In the genomic region with DNA sequence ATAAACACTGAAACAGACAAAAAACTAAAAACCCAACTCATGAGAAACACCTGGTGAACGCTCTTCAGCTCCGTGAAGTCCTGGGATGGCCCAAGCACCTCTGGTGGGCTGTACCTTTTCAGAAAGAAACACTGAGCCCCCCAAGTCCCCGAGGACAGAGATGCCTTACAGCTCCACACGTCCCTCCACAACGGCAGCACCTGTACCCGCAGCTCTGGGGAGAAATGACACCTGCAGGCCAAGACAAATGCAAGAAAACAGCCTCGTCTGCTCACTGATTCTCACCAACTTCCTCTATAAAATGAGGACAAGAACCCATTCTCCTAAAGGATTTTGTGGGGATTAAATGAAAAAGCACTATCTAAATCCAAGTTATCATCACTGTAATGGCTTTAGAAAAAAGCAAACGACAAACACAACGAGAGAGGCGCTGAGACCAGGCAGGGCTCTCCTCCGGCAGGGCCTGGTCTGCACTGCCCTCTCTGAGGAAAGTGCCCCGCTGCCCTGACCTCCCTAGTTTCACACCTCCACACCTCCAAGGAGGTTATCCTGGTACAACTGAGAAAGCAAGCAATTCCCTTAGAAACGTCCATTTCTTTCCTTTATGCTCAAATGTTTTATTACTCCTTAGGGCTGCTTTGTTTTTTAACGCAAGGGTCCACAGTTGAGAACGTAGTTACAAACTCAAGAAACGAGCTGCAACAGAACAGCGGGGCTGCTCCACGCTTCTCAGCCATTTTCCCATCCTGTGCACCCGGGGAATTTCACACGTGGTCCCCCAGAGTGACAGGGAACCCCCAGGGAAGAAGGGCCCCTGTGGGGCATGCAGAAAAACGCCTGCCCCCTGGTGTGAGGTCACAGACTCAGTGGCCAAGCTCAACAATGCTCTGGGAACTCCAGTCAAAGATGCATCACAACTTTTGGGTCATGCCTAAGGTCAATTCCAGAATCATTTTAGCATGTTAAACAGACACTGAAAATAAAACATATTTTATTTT, we compare ENCODE assay signal across 12 cellular contexts.
A peak's percentile ranks its signal among the peaks of the same experiment; 100 is the strongest.
DNase-seq lines count a peak whose midpoint lies in the region; ATAC-seq and TF ChIP-seq lines count a peak whose summit lies in the region.
"Had no signal": no experiment of that assay in that cellular context is flagged by ENCODE, and none has a peak within 500 bp of the region (broad histone marks: within the 10 kb centered on the region; RNA-seq: fewer than 3 reads in every experiment).

No MANE protein-coding gene starts in this region.

- H3K4me3 ChIP-seq in CD8-positive, alpha-beta T cell (ENCODE audit: low read depth, low read length) = no peak overlapping the region
- peak overlapping the region; percentile 28 for H3K4me3 ChIP-seq in Jurkat, Clone E6-1 (ENCODE audit: low read length)
- no peak overlapping the region for H3K4me3 ChIP-seq in Karpas-422 (ENCODE audit: low read length)
- H3K4me3 ChIP-seq: uterus had no signal

- H3K9me2 ChIP-seq in Karpas-422 (replicated peaks; ENCODE audit: insufficient read depth, low read length) = no peaks in the 10 kb centered on the region

- H3K4me1 Mint-ChIP-seq in CD8-positive, alpha-beta T cell (ENCODE audit: low read depth) = peaks cover 79% of the 10 kb centered on the region
- H3K4me1 Mint-ChIP-seq in chondrocyte (ENCODE audit: low read depth) = peaks cover 74% of the 10 kb centered on the region
- H3K4me1 Mint-ChIP-seq in nephron = peaks cover 46% of the 10 kb centered on the region

- no peak overlapping the region for H3K27ac ChIP-seq in CD8-positive, alpha-beta T cell (ENCODE audit: low read depth, low read length)
- no peak overlapping the region for H3K27ac ChIP-seq in Karpas-422 (ENCODE audit: low read length)

- H3K9ac ChIP-seq in Karpas-422 (ENCODE audit: low read length) = no peak overlapping the region

- ATAC-seq in CD8-positive, alpha-beta T cell = no peak
- ATAC-seq in SK-N-SH treated with all-trans-retinoic acid at 6 μM for 48 hours = no peak

- no peaks in the 10 kb centered on the region for H3K36me3 ChIP-seq in CD8-positive, alpha-beta T cell (ENCODE audit: insufficient read depth, low read length)
- no peaks in the 10 kb centered on the region for H3K36me3 ChIP-seq in Karpas-422 (ENCODE audit: insufficient read depth, low read length)
- H3K36me3 ChIP-seq: uterus had no signal

- POLR2A ChIA-PET in CD8-positive, alpha-beta T cell (lab: Charles Lee) = interaction anchor here (0.7 to 1.6 kb wide), 5 partner anchors 13 to 152 kb away, joined by 3 to 4 read pairs (median 3); no protein-coding TSS in a partner anchor

- peaks cover 74% of the 10 kb centered on the region for H3K79me2 ChIP-seq in Karpas-422 (ENCODE audit: low read length)

- peak overlapping the region; percentile 88 for H3K27ac Mint-ChIP-seq in CD8-positive, alpha-beta T cell
- H3K27ac Mint-ChIP-seq in chondrocyte (ENCODE audit: unreplicated experiment) = peak overlapping the region; percentile 73
- H3K27ac Mint-ChIP-seq in nephron = peak overlapping the region; percentile 2 to 53 (median 18)

- H2AFZ ChIP-seq in Karpas-422 (ENCODE audit: low read length) = no peak overlapping the region

- H3K4me2 ChIP-seq in Karpas-422 (ENCODE audit: low read depth, low read length, poor library complexity, severe bottlenecking) = no peak overlapping the region

- DNase-seq in CD8-positive, alpha-beta T cell = no peak
- peak; percentile 66 for DNase-seq in Jurkat, Clone E6-1 (ENCODE audit: low read depth, low spot score)
- no peak for DNase-seq in chondrocyte (ENCODE audit: low spot score)
- DNase-seq in Karpas-422 = no peak
- DNase-seq in mesenteric fat pad (ENCODE audit: low spot score) = no peak
- DNase-seq: dermis blood vessel endothelial cell, EL, mammary epithelial cell, NCI-H1417 treated with DMSO at 0.1 percent for 48 hours, uterus had no signal

- TF ChIP-seq CTCF in CD8-positive, alpha-beta T cell (IDR thresholded peaks at IDR 0.05) = no peak
- TF ChIP-seq CTCF in chondrocyte (IDR thresholded peaks at IDR 0.05) (no peak), nephron (IDR thresholded peaks at IDR 0.05; ENCODE audit: unreplicated experiment in 3 of 3) (no peak)

- H3K9me3 Mint-ChIP-seq in CD8-positive, alpha-beta T cell = no peaks in the 10 kb centered on the region
- H3K9me3 Mint-ChIP-seq in chondrocyte (ENCODE audit: low read depth) = no peaks in the 10 kb centered on the region
- H3K9me3 Mint-ChIP-seq in nephron = no peaks in the 10 kb centered on the region

- H3K4me1 ChIP-seq in CD8-positive, alpha-beta T cell (ENCODE audit: insufficient read depth, low read length) = peaks cover 73% of the 10 kb centered on the region
- peaks cover 13% of the 10 kb centered on the region for H3K4me1 ChIP-seq in Karpas-422 (ENCODE audit: low read length)

- intact Hi-C loops in CD8-positive, alpha-beta T cell (cut with DNase I, micrococcal nuclease) = loop anchor here (1.0 to 5.0 kb wide), 6 partner anchors 70 to 309 kb away; a partner anchor contains a TSS

- peaks cover 38% of the 10 kb centered on the region; the same call in 1 of the 2 replicates for H4K20me1 ChIP-seq in Karpas-422 (ENCODE audit: insufficient read depth, low read depth, low read length)

- CTCF ChIA-PET in CD8-positive, alpha-beta T cell (lab: Charles Lee) = interaction anchor here (0.6 to 2.1 kb wide), 10 partner anchors 8 to 212 kb away, joined by 3 to 7 read pairs (median 3); no protein-coding TSS in a partner anchor

- H3K9me3 ChIP-seq in CD8-positive, alpha-beta T cell (ENCODE audit: low read length) = no peaks in the 10 kb centered on the region
- no peaks in the 10 kb centered on the region for H3K9me3 ChIP-seq in Karpas-422 (ENCODE audit: low read length)
- H3K9me3 ChIP-seq: uterus had no signal

- H3K27me3 ChIP-seq in CD8-positive, alpha-beta T cell (ENCODE audit: insufficient read depth, low read length) = no peaks in the 10 kb centered on the region
- no peaks in the 10 kb centered on the region for H3K27me3 ChIP-seq in Karpas-422 (ENCODE audit: low read length)
- H3K27me3 ChIP-seq: uterus had no signal

- no peaks in the 10 kb centered on the region for H3K27me3 Mint-ChIP-seq in CD8-positive, alpha-beta T cell (ENCODE audit: low read depth)
- no peaks in the 10 kb centered on the region for H3K27me3 Mint-ChIP-seq in chondrocyte (ENCODE audit: low read depth)
- no peaks in the 10 kb centered on the region for H3K27me3 Mint-ChIP-seq in nephron (ENCODE audit: low read depth)

- H3K36me3 Mint-ChIP-seq in CD8-positive, alpha-beta T cell = peaks cover 12% of the 10 kb centered on the region
- no peaks in the 10 kb centered on the region for H3K36me3 Mint-ChIP-seq in chondrocyte (ENCODE audit: low read depth)
- H3K36me3 Mint-ChIP-seq in nephron (ENCODE audit: low read depth) = peaks cover 4% of the 10 kb centered on the region

- peak overlapping the region; percentile 15 for H3K4me3 Mint-ChIP-seq in CD8-positive, alpha-beta T cell
- H3K4me3 Mint-ChIP-seq in chondrocyte (ENCODE audit: unreplicated experiment) (peak overlapping the region; percentile 3), nephron (no peak overlapping the region)

TF ChIP-seq in SK-N-SH treated with all-trans-retinoic acid at 6 μM for 48 hours, 23 proteins besides CTCF, POLR2A, EP300 and RAD21 (continues in another document):
- TF ChIP-seq ARNTL (CRISPR knock-in tag; IDR thresholded peaks at IDR 0.05; ENCODE audit: borderline replicate concordance, low read depth) = no peak
- TF ChIP-seq BACH2 (CRISPR knock-in tag; IDR thresholded peaks at IDR 0.05; ENCODE audit: borderline replicate concordance) = no peak
- no peak for TF ChIP-seq OSR1 (CRISPR knock-in tag; IDR thresholded peaks at IDR 0.05)
- TF ChIP-seq ISL1 (CRISPR knock-in tag; IDR thresholded peaks at IDR 0.05) = no peak
- no peak for TF ChIP-seq ZC3H10 (CRISPR knock-in tag; IDR thresholded peaks at IDR 0.05)
- no peak for TF ChIP-seq TOX (CRISPR knock-in tag; IDR thresholded peaks at IDR 0.05; ENCODE audit: borderline replicate concordance)
- TF ChIP-seq CSDC2 (CRISPR knock-in tag; IDR thresholded peaks at IDR 0.05) = no peak
- no peak for TF ChIP-seq GLIS3 (CRISPR knock-in tag; IDR thresholded peaks at IDR 0.05)
- TF ChIP-seq, protein P1, sequence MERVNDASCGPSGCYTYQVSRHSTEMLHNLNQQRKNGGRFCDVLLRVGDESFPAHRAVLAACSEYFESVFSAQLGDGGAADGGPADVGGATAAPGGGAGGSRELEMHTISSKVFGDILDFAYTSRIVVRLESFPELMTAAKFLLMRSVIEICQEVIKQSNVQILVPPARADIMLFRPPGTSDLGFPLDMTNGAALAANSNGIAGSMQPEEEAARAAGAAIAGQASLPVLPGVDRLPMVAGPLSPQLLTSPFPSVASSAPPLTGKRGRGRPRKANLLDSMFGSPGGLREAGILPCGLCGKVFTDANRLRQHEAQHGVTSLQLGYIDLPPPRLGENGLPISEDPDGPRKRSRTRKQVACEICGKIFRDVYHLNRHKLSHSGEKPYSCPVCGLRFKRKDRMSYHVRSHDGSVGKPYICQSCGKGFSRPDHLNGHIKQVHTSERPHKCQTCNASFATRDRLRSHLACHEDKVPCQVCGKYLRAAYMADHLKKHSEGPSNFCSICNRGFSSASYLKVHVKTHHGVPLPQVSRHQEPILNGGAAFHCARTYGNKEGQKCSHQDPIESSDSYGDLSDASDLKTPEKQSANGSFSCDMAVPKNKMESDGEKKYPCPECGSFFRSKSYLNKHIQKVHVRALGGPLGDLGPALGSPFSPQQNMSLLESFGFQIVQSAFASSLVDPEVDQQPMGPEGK (CRISPR knock-in tag; IDR thresholded peaks at IDR 0.05; ENCODE audit: borderline replicate concordance) = no peak
- TF ChIP-seq, protein P2, sequence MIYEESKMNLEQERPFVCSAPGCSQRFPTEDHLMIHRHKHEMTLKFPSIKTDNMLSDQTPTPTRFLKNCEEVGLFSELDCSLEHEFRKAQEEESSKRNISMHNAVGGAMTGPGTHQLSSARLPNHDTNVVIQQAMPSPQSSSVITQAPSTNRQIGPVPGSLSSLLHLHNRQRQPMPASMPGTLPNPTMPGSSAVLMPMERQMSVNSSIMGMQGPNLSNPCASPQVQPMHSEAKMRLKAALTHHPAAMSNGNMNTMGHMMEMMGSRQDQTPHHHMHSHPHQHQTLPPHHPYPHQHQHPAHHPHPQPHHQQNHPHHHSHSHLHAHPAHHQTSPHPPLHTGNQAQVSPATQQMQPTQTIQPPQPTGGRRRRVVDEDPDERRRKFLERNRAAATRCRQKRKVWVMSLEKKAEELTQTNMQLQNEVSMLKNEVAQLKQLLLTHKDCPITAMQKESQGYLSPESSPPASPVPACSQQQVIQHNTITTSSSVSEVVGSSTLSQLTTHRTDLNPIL (CRISPR knock-in tag; IDR thresholded peaks at IDR 0.05; ENCODE audit: low read depth) = no peak

Comparison
In these comparisons a context has a peak if more than half of its experiments do, and no peak if none do; other contexts are left out.
1. H3K27ac Mint-ChIP-seq: peak in every context shown above with its lines; median percentile 88 in CD8-positive, alpha-beta T cell; 73 in chondrocyte; 18 in nephron.
2. H3K4me3 Mint-ChIP-seq: peak in CD8-positive, alpha-beta T cell (single experiment) and chondrocyte (single experiment); none in nephron (0 of 3).